In the genomic region with DNA sequence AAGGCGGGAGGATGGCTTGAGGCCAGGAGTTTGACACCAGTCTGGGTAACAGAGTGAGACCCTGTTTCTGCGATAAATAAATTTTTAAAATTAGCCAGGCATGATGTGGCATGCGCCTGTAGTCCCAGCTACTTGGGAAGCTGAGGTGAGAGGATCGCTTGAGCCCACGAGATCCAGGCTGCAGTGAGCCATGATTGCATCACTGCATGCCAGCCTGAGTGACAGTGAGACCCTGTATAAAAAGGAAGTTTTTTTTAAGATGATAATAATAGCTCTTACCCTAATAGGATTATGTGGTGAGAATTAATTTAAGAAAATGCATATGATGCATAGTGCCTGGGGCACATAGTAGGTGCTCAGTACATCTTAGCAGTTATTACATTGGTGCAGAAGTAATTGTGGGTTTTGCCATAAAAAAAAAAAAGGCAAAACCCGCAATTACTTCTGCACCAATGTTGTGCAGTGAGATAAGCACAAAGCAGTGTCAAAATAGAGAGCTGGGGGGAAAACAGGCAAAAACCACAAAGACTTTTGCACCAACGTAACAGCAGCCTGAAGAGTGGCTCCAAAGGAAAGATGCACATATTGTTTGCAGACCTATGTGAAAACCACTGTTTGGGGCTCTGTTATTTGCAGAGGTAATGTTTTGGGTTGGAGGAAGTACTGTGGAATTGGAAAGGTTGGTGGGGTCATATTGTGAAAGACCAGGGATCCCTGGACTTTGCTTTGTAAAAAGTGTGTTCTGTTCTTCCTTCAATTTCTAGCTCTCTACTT, we compare ENCODE assay signal across 1 cellular context.
TF ChIP-seq lines count a peak whose summit lies in the region.

No MANE protein-coding gene starts in this region.

TF ChIP-seq in HepG2, 621 proteins besides CTCF, POLR2A, EP300 and RAD21 (continued from another document and continues in another):
- TF ChIP-seq, protein P1, sequence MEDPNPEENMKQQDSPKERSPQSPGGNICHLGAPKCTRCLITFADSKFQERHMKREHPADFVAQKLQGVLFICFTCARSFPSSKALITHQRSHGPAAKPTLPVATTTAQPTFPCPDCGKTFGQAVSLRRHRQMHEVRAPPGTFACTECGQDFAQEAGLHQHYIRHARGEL (CRISPR knock-in tag; IDR thresholded peaks at IDR 0.05) = no peak
- TF ChIP-seq HOXA7 (CRISPR knock-in tag; IDR thresholded peaks at IDR 0.05) = no peak
- no peak for TF ChIP-seq NR3C1 (CRISPR knock-in tag; IDR thresholded peaks at IDR 0.05)
- TF ChIP-seq ONECUT2 (CRISPR knock-in tag; IDR thresholded peaks at IDR 0.05) = no peak
- TF ChIP-seq, protein P2, sequence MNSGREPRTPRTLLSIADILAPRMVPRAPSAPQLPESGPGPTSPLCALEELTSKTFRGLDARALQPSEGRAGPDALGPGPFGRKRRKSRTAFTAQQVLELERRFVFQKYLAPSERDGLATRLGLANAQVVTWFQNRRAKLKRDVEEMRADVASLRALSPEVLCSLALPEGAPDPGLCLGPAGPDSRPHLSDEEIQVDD (CRISPR knock-in tag; IDR thresholded peaks at IDR 0.05; ENCODE audit: borderline replicate concordance) = no peak
- TF ChIP-seq REXO4 (CRISPR knock-in tag; IDR thresholded peaks at IDR 0.05; ENCODE audit: borderline replicate concordance) = no peak
- TF ChIP-seq, protein P3, sequence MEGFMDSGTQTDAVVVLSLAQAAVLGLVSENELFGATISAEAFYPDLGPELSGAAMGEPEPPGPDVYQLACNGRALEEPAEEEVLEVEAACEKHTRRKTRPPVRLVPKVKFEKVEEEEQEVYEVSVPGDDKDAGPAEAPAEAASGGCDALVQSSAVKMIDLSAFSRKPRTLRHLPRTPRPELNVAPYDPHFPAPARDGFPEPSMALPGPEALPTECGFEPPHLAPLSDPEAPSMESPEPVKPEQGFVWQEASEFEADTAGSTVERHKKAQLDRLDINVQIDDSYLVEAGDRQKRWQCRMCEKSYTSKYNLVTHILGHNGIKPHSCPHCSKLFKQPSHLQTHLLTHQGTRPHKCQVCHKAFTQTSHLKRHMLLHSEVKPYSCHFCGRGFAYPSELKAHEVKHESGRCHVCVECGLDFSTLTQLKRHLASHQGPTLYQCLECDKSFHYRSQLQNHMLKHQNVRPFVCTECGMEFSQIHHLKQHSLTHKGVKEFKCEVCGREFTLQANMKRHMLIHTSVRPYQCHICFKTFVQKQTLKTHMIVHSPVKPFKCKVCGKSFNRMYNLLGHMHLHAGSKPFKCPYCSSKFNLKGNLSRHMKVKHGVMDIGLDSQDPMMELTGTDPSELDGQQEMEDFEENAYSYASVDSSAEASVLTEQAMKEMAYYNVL (CRISPR knock-in tag; IDR thresholded peaks at IDR 0.05; ENCODE audit: borderline replicate concordance) = peak; percentile 80; the same call in 1 of the 2 replicates
- TF ChIP-seq TSC22D2 (CRISPR knock-in tag; IDR thresholded peaks at IDR 0.05; ENCODE audit: borderline replicate concordance) = no peak
- no peak for TF ChIP-seq ZNF678 (CRISPR knock-in tag; IDR thresholded peaks at IDR 0.05)
- no peak for TF ChIP-seq ZNF432 (CRISPR knock-in tag; IDR thresholded peaks at IDR 0.05; ENCODE audit: borderline replicate concordance)
- TF ChIP-seq ZNF160 (CRISPR knock-in tag; IDR thresholded peaks at IDR 0.05) = 0 out of 2 replicates have a peak, but pooled peaks have one; percentile 28
- TF ChIP-seq, protein P4, sequence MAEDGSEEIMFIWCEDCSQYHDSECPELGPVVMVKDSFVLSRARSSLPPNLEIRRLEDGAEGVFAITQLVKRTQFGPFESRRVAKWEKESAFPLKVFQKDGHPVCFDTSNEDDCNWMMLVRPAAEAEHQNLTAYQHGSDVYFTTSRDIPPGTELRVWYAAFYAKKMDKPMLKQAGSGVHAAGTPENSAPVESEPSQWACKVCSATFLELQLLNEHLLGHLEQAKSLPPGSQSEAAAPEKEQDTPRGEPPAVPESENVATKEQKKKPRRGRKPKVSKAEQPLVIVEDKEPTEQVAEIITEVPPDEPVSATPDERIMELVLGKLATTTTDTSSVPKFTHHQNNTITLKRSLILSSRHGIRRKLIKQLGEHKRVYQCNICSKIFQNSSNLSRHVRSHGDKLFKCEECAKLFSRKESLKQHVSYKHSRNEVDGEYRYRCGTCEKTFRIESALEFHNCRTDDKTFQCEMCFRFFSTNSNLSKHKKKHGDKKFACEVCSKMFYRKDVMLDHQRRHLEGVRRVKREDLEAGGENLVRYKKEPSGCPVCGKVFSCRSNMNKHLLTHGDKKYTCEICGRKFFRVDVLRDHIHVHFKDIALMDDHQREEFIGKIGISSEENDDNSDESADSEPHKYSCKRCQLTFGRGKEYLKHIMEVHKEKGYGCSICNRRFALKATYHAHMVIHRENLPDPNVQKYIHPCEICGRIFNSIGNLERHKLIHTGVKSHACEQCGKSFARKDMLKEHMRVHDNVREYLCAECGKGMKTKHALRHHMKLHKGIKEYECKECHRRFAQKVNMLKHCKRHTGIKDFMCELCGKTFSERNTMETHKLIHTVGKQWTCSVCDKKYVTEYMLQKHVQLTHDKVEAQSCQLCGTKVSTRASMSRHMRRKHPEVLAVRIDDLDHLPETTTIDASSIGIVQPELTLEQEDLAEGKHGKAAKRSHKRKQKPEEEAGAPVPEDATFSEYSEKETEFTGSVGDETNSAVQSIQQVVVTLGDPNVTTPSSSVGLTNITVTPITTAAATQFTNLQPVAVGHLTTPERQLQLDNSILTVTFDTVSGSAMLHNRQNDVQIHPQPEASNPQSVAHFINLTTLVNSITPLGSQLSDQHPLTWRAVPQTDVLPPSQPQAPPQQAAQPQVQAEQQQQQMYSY (CRISPR knock-in tag; IDR thresholded peaks at IDR 0.05) = no peak
- TF ChIP-seq ATM (IDR thresholded peaks at IDR 0.05; ENCODE audit: borderline replicate concordance) = no peak
- peak; percentile 68; the same call in 1 of the 2 replicates for TF ChIP-seq KDM6A (CRISPR knock-in tag; IDR thresholded peaks at IDR 0.05; ENCODE audit: low read depth)
- TF ChIP-seq KAT7 (CRISPR knock-in tag; IDR thresholded peaks at IDR 0.05; ENCODE audit: borderline replicate concordance) = no peak; the same call in 1 of the 2 replicates
- TF ChIP-seq DBP (CRISPR knock-in tag; IDR thresholded peaks at IDR 0.05; ENCODE audit: not compliant biosample characterization) = no peak
- TF ChIP-seq RAD51 (IDR thresholded peaks at IDR 0.05; ENCODE audit: borderline replicate concordance) = no peak
- peak; percentile 37; the same call in 1 of the 2 replicates for TF ChIP-seq FOXK1 (CRISPR knock-in tag; IDR thresholded peaks at IDR 0.05; ENCODE audit: borderline replicate concordance, low read depth)
- no peak for TF ChIP-seq ZSCAN30 (CRISPR knock-in tag; IDR thresholded peaks at IDR 0.05)
- peak; percentile 78 for TF ChIP-seq ISL2 (CRISPR knock-in tag; IDR thresholded peaks at IDR 0.05)
- TF ChIP-seq, protein P5, sequence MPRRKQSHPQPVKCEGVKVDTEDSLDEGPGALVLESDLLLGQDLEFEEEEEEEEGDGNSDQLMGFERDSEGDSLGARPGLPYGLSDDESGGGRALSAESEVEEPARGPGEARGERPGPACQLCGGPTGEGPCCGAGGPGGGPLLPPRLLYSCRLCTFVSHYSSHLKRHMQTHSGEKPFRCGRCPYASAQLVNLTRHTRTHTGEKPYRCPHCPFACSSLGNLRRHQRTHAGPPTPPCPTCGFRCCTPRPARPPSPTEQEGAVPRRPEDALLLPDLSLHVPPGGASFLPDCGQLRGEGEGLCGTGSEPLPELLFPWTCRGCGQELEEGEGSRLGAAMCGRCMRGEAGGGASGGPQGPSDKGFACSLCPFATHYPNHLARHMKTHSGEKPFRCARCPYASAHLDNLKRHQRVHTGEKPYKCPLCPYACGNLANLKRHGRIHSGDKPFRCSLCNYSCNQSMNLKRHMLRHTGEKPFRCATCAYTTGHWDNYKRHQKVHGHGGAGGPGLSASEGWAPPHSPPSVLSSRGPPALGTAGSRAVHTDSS (CRISPR knock-in tag; conservative IDR thresholded peaks at IDR 0.05) = no peak
- TF ChIP-seq ZNF629 (CRISPR knock-in tag; conservative IDR thresholded peaks at IDR 0.05) = no peak
- TF ChIP-seq, protein P6, sequence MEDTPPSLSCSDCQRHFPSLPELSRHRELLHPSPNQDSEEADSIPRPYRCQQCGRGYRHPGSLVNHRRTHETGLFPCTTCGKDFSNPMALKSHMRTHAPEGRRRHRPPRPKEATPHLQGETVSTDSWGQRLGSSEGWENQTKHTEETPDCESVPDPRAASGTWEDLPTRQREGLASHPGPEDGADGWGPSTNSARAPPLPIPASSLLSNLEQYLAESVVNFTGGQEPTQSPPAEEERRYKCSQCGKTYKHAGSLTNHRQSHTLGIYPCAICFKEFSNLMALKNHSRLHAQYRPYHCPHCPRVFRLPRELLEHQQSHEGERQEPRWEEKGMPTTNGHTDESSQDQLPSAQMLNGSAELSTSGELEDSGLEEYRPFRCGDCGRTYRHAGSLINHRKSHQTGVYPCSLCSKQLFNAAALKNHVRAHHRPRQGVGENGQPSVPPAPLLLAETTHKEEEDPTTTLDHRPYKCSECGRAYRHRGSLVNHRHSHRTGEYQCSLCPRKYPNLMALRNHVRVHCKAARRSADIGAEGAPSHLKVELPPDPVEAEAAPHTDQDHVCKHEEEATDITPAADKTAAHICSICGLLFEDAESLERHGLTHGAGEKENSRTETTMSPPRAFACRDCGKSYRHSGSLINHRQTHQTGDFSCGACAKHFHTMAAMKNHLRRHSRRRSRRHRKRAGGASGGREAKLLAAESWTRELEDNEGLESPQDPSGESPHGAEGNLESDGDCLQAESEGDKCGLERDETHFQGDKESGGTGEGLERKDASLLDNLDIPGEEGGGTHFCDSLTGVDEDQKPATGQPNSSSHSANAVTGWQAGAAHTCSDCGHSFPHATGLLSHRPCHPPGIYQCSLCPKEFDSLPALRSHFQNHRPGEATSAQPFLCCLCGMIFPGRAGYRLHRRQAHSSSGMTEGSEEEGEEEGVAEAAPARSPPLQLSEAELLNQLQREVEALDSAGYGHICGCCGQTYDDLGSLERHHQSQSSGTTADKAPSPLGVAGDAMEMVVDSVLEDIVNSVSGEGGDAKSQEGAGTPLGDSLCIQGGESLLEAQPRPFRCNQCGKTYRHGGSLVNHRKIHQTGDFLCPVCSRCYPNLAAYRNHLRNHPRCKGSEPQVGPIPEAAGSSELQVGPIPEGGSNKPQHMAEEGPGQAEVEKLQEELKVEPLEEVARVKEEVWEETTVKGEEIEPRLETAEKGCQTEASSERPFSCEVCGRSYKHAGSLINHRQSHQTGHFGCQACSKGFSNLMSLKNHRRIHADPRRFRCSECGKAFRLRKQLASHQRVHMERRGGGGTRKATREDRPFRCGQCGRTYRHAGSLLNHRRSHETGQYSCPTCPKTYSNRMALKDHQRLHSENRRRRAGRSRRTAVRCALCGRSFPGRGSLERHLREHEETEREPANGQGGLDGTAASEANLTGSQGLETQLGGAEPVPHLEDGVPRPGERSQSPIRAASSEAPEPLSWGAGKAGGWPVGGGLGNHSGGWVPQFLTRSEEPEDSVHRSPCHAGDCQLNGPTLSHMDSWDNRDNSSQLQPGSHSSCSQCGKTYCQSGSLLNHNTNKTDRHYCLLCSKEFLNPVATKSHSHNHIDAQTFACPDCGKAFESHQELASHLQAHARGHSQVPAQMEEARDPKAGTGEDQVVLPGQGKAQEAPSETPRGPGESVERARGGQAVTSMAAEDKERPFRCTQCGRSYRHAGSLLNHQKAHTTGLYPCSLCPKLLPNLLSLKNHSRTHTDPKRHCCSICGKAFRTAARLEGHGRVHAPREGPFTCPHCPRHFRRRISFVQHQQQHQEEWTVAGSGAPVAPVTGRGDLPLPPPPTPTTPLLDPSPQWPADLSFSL (CRISPR knock-in tag; IDR thresholded peaks at IDR 0.05) = peak; percentile 65; the same call in 1 of the 2 replicates
- TF ChIP-seq, protein P7, sequence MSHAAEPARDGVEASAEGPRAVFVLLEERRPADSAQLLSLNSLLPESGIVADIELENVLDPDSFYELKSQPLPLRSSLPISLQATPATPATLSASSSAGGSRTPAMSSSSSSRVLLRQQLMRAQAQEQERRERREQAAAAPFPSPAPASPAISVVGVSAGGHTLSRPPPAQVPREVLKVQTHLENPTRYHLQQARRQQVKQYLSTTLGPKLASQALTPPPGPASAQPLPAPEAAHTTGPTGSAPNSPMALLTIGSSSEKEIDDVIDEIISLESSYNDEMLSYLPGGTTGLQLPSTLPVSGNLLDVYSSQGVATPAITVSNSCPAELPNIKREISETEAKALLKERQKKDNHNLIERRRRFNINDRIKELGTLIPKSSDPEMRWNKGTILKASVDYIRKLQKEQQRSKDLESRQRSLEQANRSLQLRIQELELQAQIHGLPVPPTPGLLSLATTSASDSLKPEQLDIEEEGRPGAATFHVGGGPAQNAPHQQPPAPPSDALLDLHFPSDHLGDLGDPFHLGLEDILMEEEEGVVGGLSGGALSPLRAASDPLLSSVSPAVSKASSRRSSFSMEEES (CRISPR knock-in tag; IDR thresholded peaks at IDR 0.05) = no peak
- peak; percentile 78 for TF ChIP-seq PPARG (CRISPR knock-in tag; conservative IDR thresholded peaks at IDR 0.05)
- no peak for TF ChIP-seq ZNF619 (CRISPR knock-in tag; IDR thresholded peaks at IDR 0.05)
- TF ChIP-seq ZNF282 (IDR thresholded peaks at IDR 0.05; ENCODE audit: partially characterized antibody) = no peak
- TF ChIP-seq BCL6 (CRISPR knock-in tag; IDR thresholded peaks at IDR 0.05) = peak; percentile 76
- TF ChIP-seq SRY (CRISPR knock-in tag; IDR thresholded peaks at IDR 0.05) = no peak
- no peak for TF ChIP-seq ZNF784 (CRISPR knock-in tag; IDR thresholded peaks at IDR 0.05; ENCODE audit: borderline replicate concordance)
- no peak for TF ChIP-seq ZNF501 (CRISPR knock-in tag; IDR thresholded peaks at IDR 0.05)
- TF ChIP-seq ZBTB49 (CRISPR knock-in tag; IDR thresholded peaks at IDR 0.05; ENCODE audit: borderline replicate concordance) = no peak
- peak; percentile 40; the same call in 1 of the 2 replicates for TF ChIP-seq ZMYM4 (CRISPR knock-in tag; IDR thresholded peaks at IDR 0.05)
- no peak for TF ChIP-seq MAFF (IDR thresholded peaks at IDR 0.05; ENCODE audit: low read depth, low read length)
